In genomic region chr12:69583203-69583602, GRCh38 we compare ENCODE assay signal across 13 cellular contexts. TPM values are rescaled to one million over a fixed set of nuclear protein-coding genes. Genes with fewer than 3 reads are reported as not detected.
DNase-seq lines count a peak whose midpoint lies in the region; ATAC-seq, FAIRE-seq and TF ChIP-seq lines count a peak whose summit lies in the region.
"Had no signal": no experiment of that assay in that cellular context is flagged by ENCODE, and none has a peak within 500 bp of the region (broad histone marks: within the 10 kb centered on the region; RNA-seq: fewer than 3 reads in every experiment).

No MANE protein-coding gene starts in this region.

- intact Hi-C loops in Calu3 (cut with micrococcal nuclease; ENCODE audit: unreplicated experiment): no loop called here
- intact Hi-C loops in upper lobe of right lung (cut with DNase I): no loop called here

- peak; percentile 15 for DNase-seq in Calu3
- DNase-seq in MV-4-11 (lab: John Stamatoyannopoulos, UW): peak; percentile 8
- no peak for DNase-seq in brain microvascular endothelial cell
- DNase-seq in H54 (ENCODE audit: insufficient read length, low spot score): no peak
- DNase-seq in NCI-H187 treated with DMSO at 0.1 percent for 48 hours (lab: John Stamatoyannopoulos, UW): no peak
- DNase-seq in upper lobe of right lung: no peak
- DNase-seq: activated B cell treated with CpG ODN at 0.5 μM for 24 hours; activated naive CD4-positive, alpha-beta T cell treated with anti-CD3 and anti-CD28 coated beads, Interleukin-2, amount 10 ng/mL, durations not matched to agents 7 days and 5 days; effector memory CD4-positive, alpha-beta T cell; hypothalamus had no signal

- H3K4me1 ChIP-seq in upper lobe of right lung: peaks cover 9% of the 10 kb centered on the region

- TF ChIP-seq CTCF in 22Rv1 (IDR thresholded peaks at IDR 0.05) (peak; percentile 17; the same call in 1 of the 2 replicates), Calu3 (IDR thresholded peaks at IDR 0.05; ENCODE audit: unreplicated experiment) (no peak), brain microvascular endothelial cell (IDR thresholded peaks at IDR 0.05; ENCODE audit: low read depth, low read length, missing control alignments) (peak; percentile 43), upper lobe of right lung (IDR thresholded peaks at IDR 0.05) (no peak)

- FAIRE-seq in H54 (lab: Jason Lieb, UNC): no peak

- no peaks in the 10 kb centered on the region for H3K9me3 Mint-ChIP-seq in Calu3 (ENCODE audit: low read depth, unreplicated experiment)
- H3K9me3 Mint-ChIP-seq: activated B cell treated with CpG ODN at 0.5 μM for 24 hours; activated naive CD4-positive, alpha-beta T cell treated with anti-CD3 and anti-CD28 coated beads, Interleukin-2, amount 10 ng/mL, durations not matched to agents 7 days and 5 days had no signal

- TF ChIP-seq POLR2A in H54 (IDR thresholded peaks at IDR 0.05; ENCODE audit: low read depth, low read length): no peak

- in situ Hi-C loops in brain microvascular endothelial cell (cut with HindIII; ENCODE audit: low pct_ligation_motif_present, low sequenced_read_pairs): no loop called here

- H3K27me3 Mint-ChIP-seq in Calu3 (ENCODE audit: unreplicated experiment): no peaks in the 10 kb centered on the region
- H3K27me3 Mint-ChIP-seq: activated B cell treated with CpG ODN at 0.5 μM for 24 hours; activated naive CD4-positive, alpha-beta T cell treated with anti-CD3 and anti-CD28 coated beads, Interleukin-2, amount 10 ng/mL, durations not matched to agents 7 days and 5 days had no signal

- CTCF ChIA-PET in Calu3 (lab: Charles Lee): no interaction called here

- ATAC-seq in upper lobe of right lung (no peak), HG03139 (IDR thresholded peaks at IDR 0.05; ENCODE audit: unreplicated experiment) (no peak)

- no peak overlapping the region for H3K27ac Mint-ChIP-seq in Calu3 (ENCODE audit: unreplicated experiment)
- H3K27ac Mint-ChIP-seq: activated naive CD4-positive, alpha-beta T cell treated with anti-CD3 and anti-CD28 coated beads, Interleukin-2, amount 10 ng/mL, durations not matched to agents 7 days and 5 days had no signal

- H3K4me3 Mint-ChIP-seq in Calu3 (ENCODE audit: low read depth, unreplicated experiment): no peak overlapping the region
- H3K4me3 Mint-ChIP-seq: activated B cell treated with CpG ODN at 0.5 μM for 24 hours; activated naive CD4-positive, alpha-beta T cell treated with anti-CD3 and anti-CD28 coated beads, Interleukin-2, amount 10 ng/mL, durations not matched to agents 7 days and 5 days had no signal

- H3K36me3 ChIP-seq in brain microvascular endothelial cell (replicated peaks) (peaks cover 16% of the 10 kb centered on the region), upper lobe of right lung (peaks cover 17% of the 10 kb centered on the region)

- H3K4me1 Mint-ChIP-seq in Calu3 (ENCODE audit: low read depth, unreplicated experiment): peaks cover 10% of the 10 kb centered on the region

- no peak overlapping the region for H3K27ac ChIP-seq in 22Rv1
- H3K27ac ChIP-seq in brain microvascular endothelial cell: no peak overlapping the region
- no peak overlapping the region for H3K27ac ChIP-seq in upper lobe of right lung

- no peaks in the 10 kb centered on the region for H3K9me3 ChIP-seq in upper lobe of right lung

- H3K27me3 ChIP-seq in brain microvascular endothelial cell (replicated peaks): no peaks in the 10 kb centered on the region
- no peaks in the 10 kb centered on the region for H3K27me3 ChIP-seq in upper lobe of right lung

- no TSS peak for BruUV-seq in Calu3 (replicated peaks; lab: Mats Ljungman, UMichigan)

- H3K4me3 ChIP-seq in brain microvascular endothelial cell (ENCODE audit: low read depth, low read length) (no peak overlapping the region), upper lobe of right lung (no peak overlapping the region)

- H3K36me3 Mint-ChIP-seq in Calu3 (ENCODE audit: insufficient read depth, unreplicated experiment): peaks cover 37% of the 10 kb centered on the region

RNA-seq across cellular contexts. Expression of gene CCT2, which starts 2.1 kb away (rescaled TPM):
- total RNA-seq in Calu3 (2022) (379 and 410 TPM in 2 replicates), upper lobe of right lung (90.8 TPM)

RNA-seq across cellular contexts. Expression of gene LRRC10, which starts 27.5 kb away (rescaled TPM):
- total RNA-seq in Calu3 (2022) (not detected in 2 replicates), upper lobe of right lung (not detected)
- total RNA-seq: activated B cell treated with CpG ODN at 0.5 μM for 24 hours, mucosa of gallbladder had no signal

Comparison
In these comparisons a context has a peak if more than half of its experiments do, and no peak if none do; other contexts are left out.
1. CTCF ChIP-seq: peak in 22Rv1 (single experiment) and brain microvascular endothelial cell (single experiment); none in Calu3 (single experiment) and upper lobe of right lung (single experiment).
2. DNase-seq: peak in Calu3 (single experiment) and MV-4-11 (single experiment); none in brain microvascular endothelial cell (single experiment), H54 (single experiment), NCI-H187 treated with DMSO at 0.1 percent for 48 hours (single experiment) and upper lobe of right lung (single experiment).